11 cellular contexts compared by ENCODE assay signal in genomic region chr19:15108145-15108844, GRCh38. TPM values are rescaled to one million over a fixed set of nuclear protein-coding genes. Genes with fewer than 3 reads are reported as not detected.
DNase-seq lines count a peak whose midpoint lies in the region; ATAC-seq and TF ChIP-seq lines count a peak whose summit lies in the region.
"Had no signal": no experiment of that assay in that cellular context is flagged by ENCODE, and none has a peak within 500 bp of the region (broad histone marks: within the 10 kb centered on the region; RNA-seq: fewer than 3 reads in every experiment).

No MANE protein-coding gene starts in this region.

- H3K4me3 ChIP-seq in duodenal mucosa (ENCODE audit: low read depth in 1 of 2, low read length in 2 of 2) (peak overlapping the region; percentile 35 to 53), lung (peak overlapping the region; percentile 69)

- H3K4me3 Mint-ChIP-seq in activated CD4-positive, alpha-beta T cell treated with anti-CD3 and anti-CD28 coated beads for 36 hours, result peak overlapping the region; percentile 72
- peak overlapping the region; percentile 88 for H3K4me3 Mint-ChIP-seq in type B pancreatic cell
- H3K4me3 Mint-ChIP-seq in immature natural killer cell, result no peak overlapping the region

- peak overlapping the region; percentile 25 to 51 for H3K9ac ChIP-seq in duodenal mucosa (ENCODE audit: low read depth in 1 of 2, low read length in 2 of 2)

- H3K9me3 ChIP-seq in duodenal mucosa (ENCODE audit: control insufficient read depth in 1 of 2, low read length in 2 of 2) (peaks cover 2 to 4% of the 10 kb centered on the region in 2 donors), lung (ENCODE audit: control insufficient read depth in 2 of 2, insufficient read depth in 1 of 2, low read length in 1 of 2) (peaks cover 3 to 4% of the 10 kb centered on the region in 2 donors)

- H3K4me1 ChIP-seq in duodenal mucosa (ENCODE audit: control insufficient read depth in 1 of 2, insufficient read depth in 2 of 2, low read length in 2 of 2) (peaks cover 0 to 4% of the 10 kb centered on the region in 2 donors), lung (ENCODE audit: control insufficient read depth in 2 of 2, insufficient read depth in 2 of 2, low read length in 2 of 2) (no peaks in the 10 kb centered on the region)

- H3K27me3 Mint-ChIP-seq in activated CD4-positive, alpha-beta T cell treated with anti-CD3 and anti-CD28 coated beads for 36 hours, result peaks cover 10% of the 10 kb centered on the region
- peaks cover 2% of the 10 kb centered on the region for H3K27me3 Mint-ChIP-seq in type B pancreatic cell
- peaks cover 17 to 31% (median 17%) of the 10 kb centered on the region in 3 donors for H3K27me3 Mint-ChIP-seq in immature natural killer cell (ENCODE audit: low read depth in 3 of 3)

- H3K9me3 Mint-ChIP-seq in activated CD4-positive, alpha-beta T cell treated with anti-CD3 and anti-CD28 coated beads for 36 hours (ENCODE audit: low read depth), result peaks cover 17% of the 10 kb centered on the region
- H3K9me3 Mint-ChIP-seq in type B pancreatic cell (peaks cover 8% of the 10 kb centered on the region), immature natural killer cell (peaks cover 8 to 15% (median 12%) of the 10 kb centered on the region in 6 donors)

- H3K4me1 Mint-ChIP-seq in activated CD4-positive, alpha-beta T cell treated with anti-CD3 and anti-CD28 coated beads for 36 hours, result peaks cover 14% of the 10 kb centered on the region
- H3K4me1 Mint-ChIP-seq in type B pancreatic cell (ENCODE audit: unreplicated experiment) (peaks cover 15% of the 10 kb centered on the region), immature natural killer cell (peaks cover 7 to 12% of the 10 kb centered on the region in 2 donors)

- H3K36me3 ChIP-seq in duodenal mucosa (ENCODE audit: control insufficient read depth in 1 of 2, insufficient read depth in 2 of 2, low read length in 2 of 2) (peaks cover 0 to 3% of the 10 kb centered on the region in 2 donors), lung (ENCODE audit: control insufficient read depth in 2 of 2, insufficient read depth in 2 of 2, low read length in 2 of 2) (peaks cover 0 to 32% of the 10 kb centered on the region in 2 donors)

- H3K36me3 Mint-ChIP-seq in activated CD4-positive, alpha-beta T cell treated with anti-CD3 and anti-CD28 coated beads for 36 hours (ENCODE audit: low read depth), result peaks cover 9% of the 10 kb centered on the region
- H3K36me3 Mint-ChIP-seq in type B pancreatic cell (peaks cover 10% of the 10 kb centered on the region), immature natural killer cell (peaks cover 4 to 17% (median 10%) of the 10 kb centered on the region in 3 donors)

- WGBS in lung, 2 donors, result 33 to 35% methylated on average over 10 of the region's 10 CpGs

- no peak overlapping the region for H3K27ac Mint-ChIP-seq in activated CD4-positive, alpha-beta T cell treated with anti-CD3 and anti-CD28 coated beads for 36 hours
- H3K27ac Mint-ChIP-seq in type B pancreatic cell, result peak overlapping the region; percentile 90
- no peak overlapping the region for H3K27ac Mint-ChIP-seq in immature natural killer cell
- H3K27ac Mint-ChIP-seq: activated CD4-positive, alpha-beta memory T cell treated with anti-CD3 and anti-CD28 coated beads for 36 hours had no signal

- H3K27ac ChIP-seq in duodenal mucosa (ENCODE audit: low read depth, low read length) (peak overlapping the region; percentile 50), lung (ENCODE audit: low read depth in 1 of 2, low read length in 1 of 2) (peak overlapping the region; percentile 93 to 94)

- intact Hi-C loops in activated CD4-positive, alpha-beta T cell treated with anti-CD3 and anti-CD28 coated beads for 36 hours (cut with DNase I, micrococcal nuclease), result no loop called here

- POLR2A ChIA-PET in activated CD4-positive, alpha-beta T cell treated with anti-CD3 and anti-CD28 coated beads for 36 hours (lab: Charles Lee), result no interaction called here

- TF ChIP-seq CTCF in lung (IDR thresholded peaks at IDR 0.05; ENCODE audit: control extremely low read depth, extremely low read depth) (no peak), type B pancreatic cell (conservative IDR thresholded peaks at IDR 0.05) (no peak)

- no peak for DNase-seq in activated CD4-positive, alpha-beta T cell treated with anti-CD3 and anti-CD28 coated beads for 36 hours
- DNase-seq in activated CD4-positive, alpha-beta T cell treated with anti-CD3 and anti-CD28 coated beads for 1 hour, result no peak
- DNase-seq in lung (ENCODE audit: low spot score), result no peak
- DNase-seq in type B pancreatic cell (ENCODE audit: extremely low spot score, unreplicated experiment), result no peak
- DNase-seq in immature natural killer cell, result no peak
- no peak for DNase-seq in NCI-H526 (lab: John Stamatoyannopoulos, UW)

- no peak for ATAC-seq in activated CD4-positive, alpha-beta T cell treated with anti-CD3 and anti-CD28 coated beads for 36 hours
- ATAC-seq in lung (ENCODE audit: insufficient read depth, low FRiP score) (no peak), HG03095 (IDR thresholded peaks at IDR 0.05; ENCODE audit: unreplicated experiment) (no peak)

- CTCF ChIA-PET in activated CD4-positive, alpha-beta T cell treated with anti-CD3 and anti-CD28 coated beads for 36 hours (lab: Charles Lee), result interaction anchor here (0.9 to 1.3 kb wide), 2 partner anchors 11 to 46 kb away, joined by 3 read pairs; no protein-coding TSS in a partner anchor

- H3K27me3 ChIP-seq in duodenal mucosa (ENCODE audit: control insufficient read depth in 1 of 2, insufficient read depth in 2 of 2, low read length in 2 of 2) (peaks cover 10 to 19% of the 10 kb centered on the region in 2 donors), lung (ENCODE audit: control insufficient read depth, insufficient read depth) (no peaks in the 10 kb centered on the region)

RNA-seq across cellular contexts. Expression of gene SYDE1, which starts 1.1 kb away (rescaled TPM):
- total RNA-seq in activated CD4-positive, alpha-beta T cell treated with anti-CD3 and anti-CD28 coated beads for 36 hours, result 1 to 10 TPM; 2.1 to 3.3 TPM
- 10 to 100 TPM; 17.0 to 26.9 TPM for total RNA-seq in lung
- polyA plus RNA-seq in lung, result 10 to 100 TPM in 1 of 2 donors, 1 to 10 TPM in 1; 5.5 to 16.5 TPM
- 7.3 and 23.7 TPM in 2 replicates for total RNA-seq in type B pancreatic cell (ENCODE audit: low replicate concordance)
- polyA plus RNA-seq in immature natural killer cell, result not detected

RNA-seq across cellular contexts. Expression of gene OR1I1, which starts 26.3 kb away (rescaled TPM):
- total RNA-seq in activated CD4-positive, alpha-beta T cell treated with anti-CD3 and anti-CD28 coated beads for 36 hours, result not detected
- total RNA-seq in lung, result not detected
- not detected for polyA plus RNA-seq in lung
- total RNA-seq in type B pancreatic cell (ENCODE audit: low replicate concordance), result not detected in 2 replicates
- not detected for polyA plus RNA-seq in immature natural killer cell
- total RNA-seq: A172; activated CD4-positive, alpha-beta memory T cell treated with anti-CD3 and anti-CD28 coated beads for 36 hours; mesenteric fat pad had no signal

RNA-seq across cellular contexts. Expression of gene CASP14, which starts 59.0 kb away (rescaled TPM):
- total RNA-seq in activated CD4-positive, alpha-beta T cell treated with anti-CD3 and anti-CD28 coated beads for 36 hours, result not detected
- total RNA-seq in lung (not detected), type B pancreatic cell (ENCODE audit: low replicate concordance) (not detected in 2 replicates)
- polyA plus RNA-seq in lung (not detected), immature natural killer cell (not detected)
- total RNA-seq: A172; activated CD4-positive, alpha-beta memory T cell treated with anti-CD3 and anti-CD28 coated beads for 36 hours; mesenteric fat pad had no signal

Comparison
In these comparisons a context has a peak if more than half of its experiments do, and no peak if none do; other contexts are left out.
1. H3K4me3 Mint-ChIP-seq: peak in activated CD4-positive, alpha-beta T cell treated with anti-CD3 and anti-CD28 coated beads for 36 hours (single experiment) and type B pancreatic cell (single experiment); none in immature natural killer cell (0 of 5).